ENCODE assay signal across 12 cellular contexts in the genomic region with DNA sequence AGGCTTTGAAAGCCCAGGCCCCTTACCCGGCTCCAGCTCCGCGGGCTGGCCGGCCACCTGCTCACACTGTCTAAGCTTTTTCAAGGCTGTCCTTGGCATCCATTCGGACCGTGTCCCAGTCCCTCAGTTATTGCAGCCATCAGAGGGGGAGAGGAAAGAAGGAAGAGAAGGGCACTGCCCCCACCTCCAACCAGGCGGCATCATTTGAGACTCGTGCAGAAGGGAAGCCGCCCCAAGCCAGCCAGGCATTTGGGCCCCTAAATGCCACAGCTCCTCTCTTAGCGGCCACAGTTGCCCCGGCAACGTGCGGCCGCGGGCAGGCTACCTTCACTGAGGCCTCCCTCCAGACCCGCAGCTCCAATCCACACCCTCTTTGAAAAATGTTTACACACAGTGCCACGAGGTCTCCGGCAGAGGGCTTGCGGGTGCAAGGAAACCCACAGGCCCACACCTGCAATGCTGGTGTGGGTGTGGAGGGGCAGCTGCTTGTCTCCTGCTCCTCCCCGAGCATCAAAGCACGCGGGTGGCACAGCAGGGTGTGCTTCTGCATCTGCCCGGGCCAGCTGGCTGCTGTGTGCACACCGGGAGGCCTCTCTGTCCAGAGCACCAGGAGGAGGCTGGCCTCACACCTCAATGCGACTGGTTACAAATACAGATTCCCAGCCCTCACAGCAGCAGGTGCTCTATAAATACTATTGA.
DNase-seq lines count a peak whose midpoint lies in the region; ATAC-seq and TF ChIP-seq lines count a peak whose summit lies in the region.
"Had no signal": no experiment of that assay in that cellular context is flagged by ENCODE, and none has a peak within 500 bp of the region (broad histone marks: within the 10 kb centered on the region; RNA-seq: fewer than 3 reads in every experiment).

No MANE protein-coding gene starts in this region.

- H2BK5ac ChIP-seq in neuronal stem cell (ENCODE audit: low read length), result no peak overlapping the region

- no peaks in the 10 kb centered on the region for H3K4me1 Mint-ChIP-seq in T-cell

- no peak overlapping the region for H2BK15ac ChIP-seq in neuronal stem cell (ENCODE audit: low read length)

- no peak overlapping the region for H3K9ac ChIP-seq in neuronal stem cell (ENCODE audit: low read depth, low read length, poor library complexity)

- H3K4ac ChIP-seq in neuronal stem cell (ENCODE audit: low read length), result no peak overlapping the region

- H3K4me2 ChIP-seq in neuronal stem cell (ENCODE audit: insufficient read depth, low read length, poor library complexity, severe bottlenecking), result no peak overlapping the region

- intact Hi-C loops in A673 (cut with micrococcal nuclease; ENCODE audit: unreplicated experiment), result no loop called here

- H2BK120ac ChIP-seq in neuronal stem cell (ENCODE audit: low read depth, low read length), result no peak overlapping the region

- peak; percentile 19 for DNase-seq in G401 (ENCODE audit: low spot score)
- DNase-seq in NCI-H187 (lab: John Stamatoyannopoulos, UW), result peak; percentile 45 to 82
- DNase-seq in astrocyte of the cerebellum (ENCODE audit: low read depth), result no peak
- peak; percentile 24 for DNase-seq in neuronal stem cell (ENCODE audit: low spot score)
- no peak for DNase-seq in A673 (ENCODE audit: low spot score)
- DNase-seq in T-cell, result no peak
- no peak for DNase-seq in occipital lobe (lab: John Stamatoyannopoulos, UW)
- DNase-seq: activated naive CD4-positive, alpha-beta T cell treated with anti-CD3 and anti-CD28 coated beads for 36 hours; effector CD4-positive, alpha-beta T cell had no signal

- POLR2A ChIA-PET in A673 (lab: Charles Lee; ENCODE audit: low non-redundant PET), result interaction anchor here (0.5 kb wide), 1 partner anchor 872 kb away, joined by 3 read pairs; no protein-coding TSS in a partner anchor
- POLR2A ChIA-PET in T-cell (lab: Charles Lee), result no interaction called here

- H2BK12ac ChIP-seq in neuronal stem cell (ENCODE audit: low read length), result no peak overlapping the region

- ATAC-seq in T-cell (replicated peaks in 1 of 4) (no peak), HG03378 (IDR thresholded peaks at IDR 0.05; ENCODE audit: unreplicated experiment) (no peak)

- H3K27me3 Mint-ChIP-seq in T-cell, result peaks cover 35 to 36% of the 10 kb centered on the region in 2 donors

- CTCF ChIA-PET in A673 (lab: Charles Lee) (no interaction called here), T-cell (lab: Charles Lee) (no interaction called here)

- in situ Hi-C loops in G401 (cut with HindIII; ENCODE audit: low sequenced_read_pairs), result no loop called here
- in situ Hi-C loops in astrocyte of the cerebellum (cut with HindIII; ENCODE audit: low sequenced_read_pairs), result no loop called here

- no peaks in the 10 kb centered on the region for H3K36me3 Mint-ChIP-seq in T-cell

- no peak overlapping the region for H3K14ac ChIP-seq in neuronal stem cell (ENCODE audit: low read length)

- no peak overlapping the region for H3K4me3 Mint-ChIP-seq in T-cell
- H3K4me3 Mint-ChIP-seq: activated naive CD4-positive, alpha-beta T cell treated with anti-CD3 and anti-CD28 coated beads for 36 hours had no signal

- H3K4me3 ChIP-seq in astrocyte of the cerebellum (ENCODE audit: low read depth, low read length) (no peak overlapping the region), neuronal stem cell (ENCODE audit: low read length in 2 of 2) (peak overlapping the region in 1 of 2 donors; percentile 32), A673 (ENCODE audit: low read depth, low read length, poor library complexity, severe bottlenecking) (no peak overlapping the region)
- H3K4me3 ChIP-seq: HAP-1 had no signal

- BruUV-seq in A673 (replicated peaks; lab: Mats Ljungman, UMichigan), result no TSS peak

- H4K91ac ChIP-seq in neuronal stem cell (ENCODE audit: low read depth, low read length, poor library complexity), result no peak overlapping the region

- H3K23ac ChIP-seq in neuronal stem cell (ENCODE audit: low read depth, low read length, poor library complexity), result peak overlapping the region; percentile 48

- H2AK5ac ChIP-seq in neuronal stem cell (ENCODE audit: low read depth, low read length), result peak overlapping the region; percentile 5

- no peak overlapping the region for H4K8ac ChIP-seq in neuronal stem cell (ENCODE audit: low read depth, low read length)

- H3K18ac ChIP-seq in neuronal stem cell (ENCODE audit: low read length), result peak overlapping the region; percentile 73

- TF ChIP-seq CTCF in astrocyte of the cerebellum (IDR thresholded peaks at IDR 0.05; ENCODE audit: low read depth, low read length, missing control alignments) (peak; percentile 10), A673 (conservative IDR thresholded peaks at IDR 0.05; ENCODE audit: low read depth, low read length) (no peak)

- H3K27ac ChIP-seq in neuronal stem cell (replicated peaks; ENCODE audit: low read length) (no peak overlapping the region), A673 (ENCODE audit: low read depth, low read length, poor library complexity, severe bottlenecking) (no peak overlapping the region)
- H3K27ac ChIP-seq: VCaP had no signal

- H3K27ac Mint-ChIP-seq in T-cell, result peak overlapping the region in 1 of 2 donors; percentile 63
- H3K27ac Mint-ChIP-seq: activated naive CD4-positive, alpha-beta T cell treated with anti-CD3 and anti-CD28 coated beads for 36 hours had no signal

- H3K9me3 Mint-ChIP-seq in T-cell, result no peaks in the 10 kb centered on the region
- H3K9me3 Mint-ChIP-seq: activated naive CD4-positive, alpha-beta T cell treated with anti-CD3 and anti-CD28 coated beads for 36 hours had no signal

- H3K79me1 ChIP-seq in neuronal stem cell (ENCODE audit: low read depth, low read length), result peaks cover 3% of the 10 kb centered on the region

- H3K9me3 ChIP-seq in neuronal stem cell (replicated peaks in 1 of 2; ENCODE audit: control insufficient read depth in 2 of 2, insufficient read depth in 1 of 2, low read depth in 1 of 2, low read length in 2 of 2) (no peaks in the 10 kb centered on the region), A673 (ENCODE audit: low read depth, low read length, poor library complexity, severe bottlenecking) (no peaks in the 10 kb centered on the region)
- H3K9me3 ChIP-seq: HAP-1 had no signal

- no peaks in the 10 kb centered on the region for H3K27me3 ChIP-seq in neuronal stem cell (ENCODE audit: control insufficient read depth in 3 of 3, insufficient read depth in 3 of 3, low read depth in 1 of 3, low read length in 3 of 3)
- peaks cover 16% of the 10 kb centered on the region for H3K27me3 ChIP-seq in A673 (replicated peaks; ENCODE audit: insufficient read depth, low read depth, low read length, poor library complexity)

- H3K36me3 ChIP-seq in neuronal stem cell (replicated peaks in 1 of 2; ENCODE audit: control insufficient read depth in 2 of 2, insufficient read depth in 2 of 2, low read length in 2 of 2) (no peaks in the 10 kb centered on the region), A673 (ENCODE audit: insufficient read depth, low read length, poor library complexity, severe bottlenecking) (no peaks in the 10 kb centered on the region)
- H3K36me3 ChIP-seq: HAP-1 had no signal

- H3K4me1 ChIP-seq in neuronal stem cell (ENCODE audit: control insufficient read depth in 2 of 2, insufficient read depth in 1 of 2, low read depth in 1 of 2, low read length in 2 of 2) (peaks cover 38 to 58% of the 10 kb centered on the region in 2 donors), A673 (ENCODE audit: insufficient read depth, low read length, poor library complexity, severe bottlenecking) (no peaks in the 10 kb centered on the region)
- H3K4me1 ChIP-seq: HAP-1 had no signal

- no CpG with 5 or more reads among the region's 25 CpGs for WGBS in neuronal stem cell (ENCODE audit: extremely low coverage in 2 of 2, insufficient read length in 2 of 2, insufficient replicate concordance in 1 of 2), 2 donors

- H2AFZ ChIP-seq in neuronal stem cell (ENCODE audit: low read length), result peak overlapping the region; percentile 60

Comparison
In these comparisons a context has a peak if more than half of its experiments do, and no peak if none do; other contexts are left out.
1. DNase-seq: peak in G401 (single experiment), NCI-H187 (2 of 2) and neuronal stem cell (single experiment); none in astrocyte of the cerebellum (single experiment), A673 (single experiment), T-cell (0 of 34) and occipital lobe (single experiment).